12 cellular contexts compared by ENCODE assay signal in the genomic region with DNA sequence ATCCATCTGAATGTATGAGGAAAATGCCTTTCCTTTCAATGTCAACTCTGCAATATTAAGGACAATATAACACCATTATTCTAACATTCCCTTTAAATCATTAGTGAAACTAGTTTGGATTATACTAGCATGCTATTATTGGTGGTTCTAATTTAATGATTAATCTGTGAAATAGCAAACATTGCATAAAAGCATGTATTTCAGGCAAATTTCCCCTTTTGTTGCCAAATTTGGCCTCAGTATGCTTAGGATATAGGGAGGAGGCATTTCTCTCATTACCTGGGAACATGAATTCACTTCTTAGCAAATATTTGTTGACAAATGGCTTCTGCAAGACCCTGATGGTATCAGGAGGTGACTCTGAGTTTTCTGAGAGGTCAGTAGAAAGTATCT. TPM values are rescaled to one million over a fixed set of nuclear protein-coding genes. Genes with fewer than 3 reads are reported as not detected.
DNase-seq lines count a peak whose midpoint lies in the region; ATAC-seq, FAIRE-seq and TF ChIP-seq lines count a peak whose summit lies in the region.
"Had no signal": no experiment of that assay in that cellular context is flagged by ENCODE, and none has a peak within 500 bp of the region (broad histone marks: within the 10 kb centered on the region; RNA-seq: fewer than 3 reads in every experiment).

No MANE protein-coding gene starts in this region.

- CTCF ChIA-PET in activated CD8-positive, alpha-beta memory T cell treated with anti-CD3 and anti-CD28 coated beads, Interleukin-2, amount 10 ng/mL, durations not matched to agents 7 days and 5 days (lab: Charles Lee), result no interaction called here
- CTCF ChIA-PET in HepG2 (lab: Yijun Ruan, JAX; ENCODE audit: low intra/inter-chr PET ratio, low total read pairs) (no interaction called here), HEK293T (lab: Yijun Ruan, JAX) (no interaction called here)

- H3K27me3 ChIP-seq in adrenal gland (no peaks in the 10 kb centered on the region), HepG2 (ENCODE audit: control insufficient read depth in 1 of 2, insufficient read depth in 2 of 2, low read length in 2 of 2) (no peaks in the 10 kb centered on the region), psoas muscle (ENCODE audit: insufficient read depth in 3 of 3, low read length in 2 of 3) (no peaks in the 10 kb centered on the region)

- FAIRE-seq in HepG2 (lab: Jason Lieb, UNC), result no peak

- peak overlapping the region; percentile 93; the same call in 1 of the 2 replicates for H3K9ac ChIP-seq in HepG2 (ENCODE audit: insufficient read depth, low read depth, low read length)

- H3K36me3 ChIP-seq in adrenal gland (replicated peaks in 1 of 2), result no peaks in the 10 kb centered on the region
- H3K36me3 ChIP-seq in HepG2 (replicated peaks in 1 of 2; ENCODE audit: control insufficient read depth in 1 of 2, insufficient read depth in 2 of 2, low read length in 2 of 2), result no peaks in the 10 kb centered on the region
- peaks cover 0 to 4% of the 10 kb centered on the region in 2 donors for H3K36me3 ChIP-seq in psoas muscle (ENCODE audit: insufficient read depth in 1 of 2, low read depth in 1 of 2)

- H3K4me2 ChIP-seq in HepG2 (ENCODE audit: low read depth, low read length), result peak overlapping the region; percentile 81

- TF ChIP-seq EP300 in HepG2 (IDR thresholded peaks at IDR 0.05; ENCODE audit: low read depth in 2 of 2, low read length in 2 of 2), result no peak
- TF ChIP-seq EP300 in HepG2 (CRISPR knock-in tag; IDR thresholded peaks at IDR 0.05; ENCODE audit: borderline replicate concordance), result no peak

- H3K9me3 ChIP-seq in adrenal gland (replicated peaks in 1 of 3) (no peaks in the 10 kb centered on the region), HepG2 (ENCODE audit: low read length) (no peaks in the 10 kb centered on the region), psoas muscle (no peaks in the 10 kb centered on the region)

- H3K27ac ChIP-seq in adrenal gland, result peak overlapping the region in 4 of 5 donors; percentile 24 to 57 (median 52)
- no peak overlapping the region for H3K27ac ChIP-seq in HepG2 (ENCODE audit: extremely low read length, insufficient read depth, low read length)
- no peak overlapping the region for H3K27ac ChIP-seq in psoas muscle

- peak overlapping the region; percentile 58 for H3K27ac Mint-ChIP-seq in activated CD8-positive, alpha-beta memory T cell treated with anti-CD3 and anti-CD28 coated beads, Interleukin-2, amount 10 ng/mL, durations not matched to agents 7 days and 5 days
- H3K27ac Mint-ChIP-seq in stimulated activated naive B cell treated with anti-CD40 and anti-IgM and Interleukin-4, amounts not matched to agents 10 μg/mL and 1 μg/mL and 100 μg/mL, for 72 hours, result peak overlapping the region; percentile 42

- no peak for ATAC-seq in activated CD8-positive, alpha-beta memory T cell treated with anti-CD3 and anti-CD28 coated beads, Interleukin-2, amount 10 ng/mL, durations not matched to agents 7 days and 5 days
- no peak for ATAC-seq in HepG2
- ATAC-seq in stimulated activated naive B cell treated with anti-CD40 and anti-IgM and Interleukin-4, amounts not matched to agents 10 μg/mL and 1 μg/mL and 100 μg/mL, for 72 hours (replicated peaks), result no peak
- no peak for ATAC-seq in psoas muscle

- in situ Hi-C loops in HepG2 (cut with HindIII; ENCODE audit: extremely low pct_ligation_motif_present, low pct_unique_long_range_greater_than_20kb), result no loop called here

- TF ChIP-seq CTCF in adrenal gland (IDR thresholded peaks at IDR 0.05) (no peak), HepG2 (CRISPR knock-in tag; IDR thresholded peaks at IDR 0.05) (no peak), psoas muscle (IDR thresholded peaks at IDR 0.05) (no peak)

- no peaks in the 10 kb centered on the region for H4K20me1 ChIP-seq in HepG2 (ENCODE audit: insufficient read depth, low read length)

- BruUV-seq in HepG2 (replicated peaks; lab: Mats Ljungman, UMichigan), result no TSS peak

- no peak overlapping the region for H3K4me3 Mint-ChIP-seq in activated CD8-positive, alpha-beta memory T cell treated with anti-CD3 and anti-CD28 coated beads, Interleukin-2, amount 10 ng/mL, durations not matched to agents 7 days and 5 days
- no peak overlapping the region for H3K4me3 Mint-ChIP-seq in stimulated activated naive B cell treated with anti-CD40 and anti-IgM and Interleukin-4, amounts not matched to agents 10 μg/mL and 1 μg/mL and 100 μg/mL, for 72 hours

- no peaks in the 10 kb centered on the region for H3K79me2 ChIP-seq in HepG2 (ENCODE audit: insufficient read depth, low read length)

- H3K4me1 ChIP-seq in adrenal gland (replicated peaks in 1 of 2), result peaks cover 10 to 26% of the 10 kb centered on the region in 2 donors
- peaks cover 32% of the 10 kb centered on the region for H3K4me1 ChIP-seq in HepG2 (ENCODE audit: insufficient read depth, low read length)
- H3K4me1 ChIP-seq in psoas muscle, result peaks cover 17% of the 10 kb centered on the region

- intact Hi-C loops in adrenal gland (cut with DNase I), result loop anchor here (10.0 kb wide), 1 partner anchor 111 kb away; a partner anchor contains a TSS
- intact Hi-C loops in HepG2 (cut with micrococcal nuclease; ENCODE audit: unreplicated experiment), result loop anchor here (10.0 kb wide), 2 partner anchors 169 to 449 kb away; a partner anchor contains a TSS
- intact Hi-C loops in psoas muscle (cut with DNase I), result no loop called here

- TF ChIP-seq RAD21 in HepG2 (CRISPR knock-in tag; IDR thresholded peaks at IDR 0.05), result no peak

- H3K27me3 Mint-ChIP-seq in activated CD8-positive, alpha-beta memory T cell treated with anti-CD3 and anti-CD28 coated beads, Interleukin-2, amount 10 ng/mL, durations not matched to agents 7 days and 5 days, result no peaks in the 10 kb centered on the region
- H3K27me3 Mint-ChIP-seq in stimulated activated naive B cell treated with anti-CD40 and anti-IgM and Interleukin-4, amounts not matched to agents 10 μg/mL and 1 μg/mL and 100 μg/mL, for 72 hours, result no peaks in the 10 kb centered on the region

- POLR2A ChIA-PET in HepG2 (lab: Yijun Ruan, JAX) (no interaction called here), HEK293T (lab: Yijun Ruan, JAX) (no interaction called here)

- peaks cover 5% of the 10 kb centered on the region for H3K36me3 Mint-ChIP-seq in activated CD8-positive, alpha-beta memory T cell treated with anti-CD3 and anti-CD28 coated beads, Interleukin-2, amount 10 ng/mL, durations not matched to agents 7 days and 5 days
- peaks cover 2 to 11% of the 10 kb centered on the region in 2 donors for H3K36me3 Mint-ChIP-seq in stimulated activated naive B cell treated with anti-CD40 and anti-IgM and Interleukin-4, amounts not matched to agents 10 μg/mL and 1 μg/mL and 100 μg/mL, for 72 hours

- TF ChIP-seq POLR2A in adrenal gland (IDR thresholded peaks at IDR 0.05) (no peak), HepG2 (IDR thresholded peaks at IDR 0.05; ENCODE audit: insufficient read depth in 1 of 2, low read depth in 2 of 2, low read length in 2 of 2) (no peak)

- no peak for DNase-seq in activated CD8-positive, alpha-beta memory T cell treated with anti-CD3 and anti-CD28 coated beads, Interleukin-2, amount 10 ng/mL, durations not matched to agents 7 days and 5 days
- DNase-seq in activated CD8-positive, alpha-beta memory T cell treated with anti-CD3 and anti-CD28 coated beads, Interleukin-2, amount 50 U/mL, for 4 hours, result no peak
- DNase-seq in adrenal gland (no peak), HepG2 (ENCODE audit: low spot score) (no peak), psoas muscle (no peak), HEK293T (ENCODE audit: extremely low spot score) (no peak)
- DNase-seq in stimulated activated naive B cell treated with anti-CD40 and anti-IgM and Interleukin-4, amounts not matched to agents 10 μg/mL and 1 μg/mL and 100 μg/mL, for 72 hours, result no peak
- no peak for DNase-seq in activated naive CD4-positive, alpha-beta T cell treated with anti-CD3 and anti-CD28 coated beads, Interleukin-2, amount 50 U/mL, for 16 hours
- DNase-seq: activated CD4-positive, alpha-beta T cell treated with anti-CD3 and anti-CD28 coated beads, Interleukin-2, amount 50 U/mL, for 1 hour; NCI-H1105; NCI-H2227 treated with DMSO at 0.1 percent for 48 hours; RPMI8226 had no signal

- H3K4me1 Mint-ChIP-seq in activated CD8-positive, alpha-beta memory T cell treated with anti-CD3 and anti-CD28 coated beads, Interleukin-2, amount 10 ng/mL, durations not matched to agents 7 days and 5 days, result peaks cover 29% of the 10 kb centered on the region
- H3K4me1 Mint-ChIP-seq in stimulated activated naive B cell treated with anti-CD40 and anti-IgM and Interleukin-4, amounts not matched to agents 10 μg/mL and 1 μg/mL and 100 μg/mL, for 72 hours, result peaks cover 15 to 39% of the 10 kb centered on the region in 2 donors

- peak overlapping the region in 1 of 4 donors; percentile 98 for H3K4me3 ChIP-seq in adrenal gland
- no peak overlapping the region for H3K4me3 ChIP-seq in HepG2 (replicated peaks in 1 of 3; ENCODE audit: insufficient read depth in 1 of 3, low read depth in 2 of 3, low read length in 3 of 3)
- no peak overlapping the region for H3K4me3 ChIP-seq in psoas muscle

- H3K9me3 Mint-ChIP-seq in activated CD8-positive, alpha-beta memory T cell treated with anti-CD3 and anti-CD28 coated beads, Interleukin-2, amount 10 ng/mL, durations not matched to agents 7 days and 5 days (ENCODE audit: low read depth), result no peaks in the 10 kb centered on the region
- peaks cover 0 to 1% of the 10 kb centered on the region in 2 donors for H3K9me3 Mint-ChIP-seq in stimulated activated naive B cell treated with anti-CD40 and anti-IgM and Interleukin-4, amounts not matched to agents 10 μg/mL and 1 μg/mL and 100 μg/mL, for 72 hours

- H2AFZ ChIP-seq in HepG2 (ENCODE audit: low read length), result no peak overlapping the region

RNA-seq across cellular contexts. Expression of a gene that starts 1.6 kb away (rescaled TPM):
- total RNA-seq in activated CD8-positive, alpha-beta memory T cell treated with anti-CD3 and anti-CD28 coated beads, Interleukin-2, amount 10 ng/mL, durations not matched to agents 7 days and 5 days, result 1 to 10 TPM; 5.6 to 9.5 TPM
- total RNA-seq in adrenal gland (10 to 100 TPM; 13.3 to 52.0 (median 18.1) TPM), HepG2 (2016; rRNA removed; fragmentation: Illumina TruSeq; extraction: Trizol) (22.8 and 33.3 TPM in 2 replicates), psoas muscle (10 to 100 TPM in 1 of 4 donors, 1 to 10 TPM in 3; 7.9 to 10.3 (median 9.5) TPM)
- polyA plus RNA-seq in adrenal gland (10 to 100 TPM; 18.4 to 87.2 (median 21.4) TPM), HepG2 (2011; rRNA removed) (9.5 and 11.1 TPM in 2 replicates), psoas muscle (10 to 100 TPM in 2 of 3 donors, 1 to 10 TPM in 1; 8.2 to 19.3 (median 16.6) TPM)
- total RNA-seq in HepG2 (2016; cell fraction: cytosol; rRNA removed; fragmentation: Illumina TruSeq; extraction: Trizol; ENCODE audit: low read depth), result 6.9 and 7.2 TPM in 2 replicates
- 22.5 and 34.3 TPM in 2 replicates for total RNA-seq in HepG2 (2016; cell fraction: insoluble cytoplasmic fraction; rRNA removed; fragmentation: Illumina TruSeq; extraction: Trizol)
- total RNA-seq in HepG2 (2016; cell fraction: membrane; rRNA removed; fragmentation: Illumina TruSeq; extraction: Trizol), result 16.6 and 17.8 TPM in 2 replicates
- 8.8 and 9.6 TPM in 2 replicates for total RNA-seq in HepG2 (2016; cell fraction: nucleus; rRNA removed; fragmentation: Illumina TruSeq; extraction: Trizol)
- polyA plus RNA-seq in HepG2 (2011; cell fraction: cytosol; rRNA removed), result 6.1 and 8.9 TPM in 2 replicates
- polyA plus RNA-seq in HepG2 (2011; cell fraction: nucleus; rRNA removed), result 1.9 and 2.4 TPM in 2 replicates
- 9.8 and 12.6 TPM in 2 replicates for polyA plus RNA-seq in HepG2 (2012)
- 9.7 and 11.0 TPM in 2 replicates for polyA plus RNA-seq in HepG2 (2016; cell fraction: cytosol; fragmentation: Illumina TruSeq; extraction: Trizol; ENCODE audit: low read depth)
- 43.3 and 51.0 TPM in 2 replicates for polyA plus RNA-seq in HepG2 (2016; cell fraction: insoluble cytoplasmic fraction; fragmentation: Illumina TruSeq; extraction: Trizol; ENCODE audit: low read depth)
- 18.1 and 18.9 TPM in 2 replicates for polyA plus RNA-seq in HepG2 (2016; cell fraction: membrane; fragmentation: Illumina TruSeq; extraction: Trizol; ENCODE audit: low read depth)
- polyA plus RNA-seq in HepG2 (2016; cell fraction: nucleus; fragmentation: Illumina TruSeq; extraction: Trizol; ENCODE audit: insufficient read depth, low read depth), result 17.2 and 20.4 TPM in 2 replicates
- 2.2 and 4.7 TPM in 2 replicates for polyA minus RNA-seq in HepG2 (2011; rRNA and poly(A)+ RNA removed; ENCODE audit: low replicate concordance)
- 4.4 TPM in 2 replicates for polyA minus RNA-seq in HepG2 (2011; cell fraction: cytosol; rRNA and poly(A)+ RNA removed)
- polyA minus RNA-seq in HepG2 (2011; cell fraction: nucleus; rRNA and poly(A)+ RNA removed), result 3.2 and 4.7 TPM in 2 replicates

RNA-seq across cellular contexts. Expression of a gene that starts 1.9 kb away (rescaled TPM):
- total RNA-seq in activated CD8-positive, alpha-beta memory T cell treated with anti-CD3 and anti-CD28 coated beads, Interleukin-2, amount 10 ng/mL, durations not matched to agents 7 days and 5 days, result 10 to 100 TPM in 1 of 2 experiments, 1 to 10 TPM in 1; 8.6 to 10.4 TPM
- 10 to 100 TPM; 15.1 to 33.0 (median 18.4) TPM for total RNA-seq in adrenal gland
- 10 to 100 TPM in 1 of 3 donors, 1 to 10 TPM in 2; 1.8 to 36.0 (median 3.1) TPM for polyA plus RNA-seq in adrenal gland
- total RNA-seq in HepG2 (2016; rRNA removed; fragmentation: Illumina TruSeq; extraction: Trizol), result 13.2 and 22.1 TPM in 2 replicates
- 5.9 and 7.8 TPM in 2 replicates for total RNA-seq in HepG2 (2016; cell fraction: cytosol; rRNA removed; fragmentation: Illumina TruSeq; extraction: Trizol; ENCODE audit: low read depth)
- 13.0 and 19.5 TPM in 2 replicates for total RNA-seq in HepG2 (2016; cell fraction: insoluble cytoplasmic fraction; rRNA removed; fragmentation: Illumina TruSeq; extraction: Trizol)
- 9.4 and 9.5 TPM in 2 replicates for total RNA-seq in HepG2 (2016; cell fraction: membrane; rRNA removed; fragmentation: Illumina TruSeq; extraction: Trizol)
- 11.7 and 12.5 TPM in 2 replicates for total RNA-seq in HepG2 (2016; cell fraction: nucleus; rRNA removed; fragmentation: Illumina TruSeq; extraction: Trizol)
- polyA plus RNA-seq in HepG2 (2011; rRNA removed), result 9.2 and 9.8 TPM in 2 replicates
- 6.8 and 7.3 TPM in 2 replicates for polyA plus RNA-seq in HepG2 (2011; cell fraction: cytosol; rRNA removed)
- 7.2 and 8.6 TPM in 2 replicates for polyA plus RNA-seq in HepG2 (2011; cell fraction: nucleus; rRNA removed)
- polyA plus RNA-seq in HepG2 (2012), result 8.3 and 8.4 TPM in 2 replicates
- polyA plus RNA-seq in HepG2 (2016; cell fraction: cytosol; fragmentation: Illumina TruSeq; extraction: Trizol; ENCODE audit: low read depth), result 1.1 and 1.2 TPM in 2 replicates
- polyA plus RNA-seq in HepG2 (2016; cell fraction: insoluble cytoplasmic fraction; fragmentation: Illumina TruSeq; extraction: Trizol; ENCODE audit: low read depth), result 21.7 and 21.8 TPM in 2 replicates
- 4.8 and 5.0 TPM in 2 replicates for polyA plus RNA-seq in HepG2 (2016; cell fraction: membrane; fragmentation: Illumina TruSeq; extraction: Trizol; ENCODE audit: low read depth)
- polyA plus RNA-seq in HepG2 (2016; cell fraction: nucleus; fragmentation: Illumina TruSeq; extraction: Trizol; ENCODE audit: insufficient read depth, low read depth), result 16.9 and 18.0 TPM in 2 replicates
- 12.9 and 19.5 TPM in 2 replicates for polyA minus RNA-seq in HepG2 (2011; rRNA and poly(A)+ RNA removed; ENCODE audit: low replicate concordance)
- polyA minus RNA-seq in HepG2 (2011; cell fraction: cytosol; rRNA and poly(A)+ RNA removed), result 10.6 and 12.8 TPM in 2 replicates
- polyA minus RNA-seq in HepG2 (2011; cell fraction: nucleus; rRNA and poly(A)+ RNA removed), result 7.3 and 9.9 TPM in 2 replicates
- total RNA-seq in psoas muscle, result 10 to 100 TPM; 18.1 to 27.3 (median 23.6) TPM
- polyA plus RNA-seq in psoas muscle, result 10 to 100 TPM in 2 of 3 donors, 1 to 10 TPM in 1; 7.7 to 33.4 (median 16.1) TPM

RNA-seq across cellular contexts. Expression of a gene that starts 30.8 kb away (rescaled TPM):
- under 1 TPM in 1 of 2 experiments, not detected in 1; 0.30 TPM for total RNA-seq in activated CD8-positive, alpha-beta memory T cell treated with anti-CD3 and anti-CD28 coated beads, Interleukin-2, amount 10 ng/mL, durations not matched to agents 7 days and 5 days
- total RNA-seq in adrenal gland, result 1 to 10 TPM; 2.6 to 4.3 (median 3.2) TPM
- 1 to 10 TPM in 1 of 3 donors, under 1 TPM in 2; 0.32 to 4.2 (median 0.88) TPM for polyA plus RNA-seq in adrenal gland
- total RNA-seq in HepG2 (2016; rRNA removed; fragmentation: Illumina TruSeq; extraction: Trizol), result 0.11 and 0.20 TPM in 2 replicates
- total RNA-seq in HepG2 (2016; cell fraction: cytosol; rRNA removed; fragmentation: Illumina TruSeq; extraction: Trizol; ENCODE audit: low read depth), result 0.18 TPM in 1 of 2 replicates, not detected in the other
- 0.10 and 0.17 TPM in 2 replicates for total RNA-seq in HepG2 (2016; cell fraction: insoluble cytoplasmic fraction; rRNA removed; fragmentation: Illumina TruSeq; extraction: Trizol)
- 0.21 and 0.28 TPM in 2 replicates for total RNA-seq in HepG2 (2016; cell fraction: membrane; rRNA removed; fragmentation: Illumina TruSeq; extraction: Trizol)
- 0.25 and 0.28 TPM in 2 replicates for total RNA-seq in HepG2 (2016; cell fraction: nucleus; rRNA removed; fragmentation: Illumina TruSeq; extraction: Trizol)
- 0.04 TPM in 1 of 2 replicates, not detected in the other for polyA plus RNA-seq in HepG2 (2011; rRNA removed)
- polyA plus RNA-seq in HepG2 (2011; cell fraction: cytosol; rRNA removed), result 0.03 TPM in 1 of 2 replicates, not detected in the other
- 0.06 and 0.07 TPM in 2 replicates for polyA plus RNA-seq in HepG2 (2011; cell fraction: nucleus; rRNA removed)
- polyA plus RNA-seq in HepG2 (2012), result not detected in 2 replicates
- polyA plus RNA-seq in HepG2 (2016; cell fraction: cytosol; fragmentation: Illumina TruSeq; extraction: Trizol; ENCODE audit: low read depth), result 0.08 TPM in 1 of 2 replicates, not detected in the other
- polyA plus RNA-seq in HepG2 (2016; cell fraction: insoluble cytoplasmic fraction; fragmentation: Illumina TruSeq; extraction: Trizol; ENCODE audit: low read depth), result 0.10 and 0.16 TPM in 2 replicates
- 0.08 and 0.12 TPM in 2 replicates for polyA plus RNA-seq in HepG2 (2016; cell fraction: membrane; fragmentation: Illumina TruSeq; extraction: Trizol; ENCODE audit: low read depth)
- not detected in 2 replicates for polyA plus RNA-seq in HepG2 (2016; cell fraction: nucleus; fragmentation: Illumina TruSeq; extraction: Trizol; ENCODE audit: insufficient read depth, low read depth)
- polyA minus RNA-seq in HepG2 (2011; rRNA and poly(A)+ RNA removed; ENCODE audit: low replicate concordance), result not detected in 2 replicates
- polyA minus RNA-seq in HepG2 (2011; cell fraction: cytosol; rRNA and poly(A)+ RNA removed), result not detected in 2 replicates
- polyA minus RNA-seq in HepG2 (2011; cell fraction: nucleus; rRNA and poly(A)+ RNA removed), result not detected in 2 replicates
- 1 to 10 TPM in 2 of 4 donors, under 1 TPM in 2; 0.84 to 3.0 (median 1.6) TPM for total RNA-seq in psoas muscle
- 1 to 10 TPM; 1.4 to 3.2 (median 2.6) TPM for polyA plus RNA-seq in psoas muscle

Comparison
In these comparisons a context has a peak if more than half of its experiments do, and no peak if none do; other contexts are left out.
1. H3K27ac ChIP-seq: peak in adrenal gland (4 of 5); none in HepG2 (single experiment) and psoas muscle (single experiment).
2. intact Hi-C loops: an anchor here in adrenal gland (10.0 kb wide) and HepG2 (10.0 kb wide); none called in psoas muscle.